ENCODE assay signal across 24 cellular contexts in genomic region chr15:78452485-78452884, GRCh38.
"Had no signal": no experiment of that assay in that cellular context is flagged by ENCODE, and none has a peak within 500 bp of the region (broad histone marks: within the 10 kb centered on the region; RNA-seq: fewer than 3 reads in every experiment).

No MANE protein-coding gene starts in this region.

- H3K4me2 ChIP-seq: hepatocyte had no signal

- FAIRE-seq: astrocyte, frontal cortex, pancreas had no signal

- ATAC-seq: activated CD8-positive, alpha-beta memory T cell treated with anti-CD3 and anti-CD28 coated beads, Interleukin-2, amount 10 ng/mL, durations not matched to agents 7 days and 5 days; left lobe of liver; naive thymus-derived CD8-positive, alpha-beta T cell; pancreas; psoas muscle had no signal

- H2AFZ ChIP-seq: hepatocyte had no signal

- H3K36me3 ChIP-seq: colonic mucosa, pancreas had no signal

- H3K9me3 ChIP-seq: colonic mucosa, esophagus muscularis mucosa, pancreas, psoas muscle, right atrium auricular region, spleen, tibial artery had no signal

- H3K4me3 ChIP-seq: colonic mucosa, esophagus muscularis mucosa, hepatocyte, lung, pancreas, psoas muscle, right atrium auricular region, spleen, tibial artery had no signal

- H3K27ac ChIP-seq: colonic mucosa, esophagus muscularis mucosa, hepatocyte, psoas muscle, right atrium auricular region, tibial artery had no signal

- H3K9me3 Mint-ChIP-seq: activated naive CD8-positive, alpha-beta T cell treated with anti-CD3 and anti-CD28 coated beads for 36 hours; immature natural killer cell; naive thymus-derived CD8-positive, alpha-beta T cell; stimulated activated naive CD8-positive, alpha-beta T cell treated with anti-CD3 and anti-CD28 coated beads, Interleukin-15, Interleukin-2, amounts not matched to agents 100 ng/mL and 50 ng/mL, for 24 hours had no signal

- H3K27me3 Mint-ChIP-seq: activated CD8-positive, alpha-beta memory T cell treated with anti-CD3 and anti-CD28 coated beads, Interleukin-2, amount 10 ng/mL, durations not matched to agents 7 days and 5 days; activated naive CD8-positive, alpha-beta T cell treated with anti-CD3 and anti-CD28 coated beads for 36 hours; naive thymus-derived CD8-positive, alpha-beta T cell; stimulated activated naive CD8-positive, alpha-beta T cell treated with anti-CD3 and anti-CD28 coated beads, Interleukin-15, Interleukin-2, amounts not matched to agents 100 ng/mL and 50 ng/mL, for 24 hours had no signal

- H3K27me3 ChIP-seq: colonic mucosa, esophagus muscularis mucosa, hepatocyte, pancreas, right atrium auricular region, spleen, tibial artery had no signal

- DNase-seq: activated CD4-positive, alpha-beta T cell treated with anti-CD3 and anti-CD28 coated beads, Interleukin-2, amount 50 U/mL, for 48 hours; activated CD8-positive, alpha-beta memory T cell treated with anti-CD3 and anti-CD28 coated beads, Interleukin-2, amount 10 ng/mL, durations not matched to agents 7 days and 5 days; activated naive CD8-positive, alpha-beta T cell treated with anti-CD3 and anti-CD28 coated beads for 36 hours; activated T-cell treated with anti-CD3 and anti-CD28 coated beads for 4 hours; colonic mucosa; glutamatergic neuron; immature natural killer cell; naive thymus-derived CD8-positive, alpha-beta T cell; pancreas; psoas muscle; spleen; stimulated activated CD4-positive, alpha-beta T cell treated with anti-CD3 and anti-CD28 coated beads, Interleukin-4, amount 100 ng/mL, for 24 hours; substantia nigra; T-helper 1 cell; T-helper 9 cell; tibial artery had no signal

- H3K27ac Mint-ChIP-seq: activated CD8-positive, alpha-beta memory T cell treated with anti-CD3 and anti-CD28 coated beads, Interleukin-2, amount 10 ng/mL, durations not matched to agents 7 days and 5 days; activated naive CD8-positive, alpha-beta T cell treated with anti-CD3 and anti-CD28 coated beads for 36 hours; stimulated activated naive CD8-positive, alpha-beta T cell treated with anti-CD3 and anti-CD28 coated beads, Interleukin-15, Interleukin-2, amounts not matched to agents 100 ng/mL and 50 ng/mL, for 24 hours had no signal

- H3K4me3 Mint-ChIP-seq: activated CD8-positive, alpha-beta memory T cell treated with anti-CD3 and anti-CD28 coated beads, Interleukin-2, amount 10 ng/mL, durations not matched to agents 7 days and 5 days; activated naive CD8-positive, alpha-beta T cell treated with anti-CD3 and anti-CD28 coated beads for 36 hours; stimulated activated naive CD8-positive, alpha-beta T cell treated with anti-CD3 and anti-CD28 coated beads, Interleukin-15, Interleukin-2, amounts not matched to agents 100 ng/mL and 50 ng/mL, for 24 hours had no signal
